ENCODE assay signal across 12 cellular contexts in genomic region chr21:41671212-41671762, GRCh38.
DNase-seq lines count a peak whose midpoint lies in the region; TF ChIP-seq lines count a peak whose summit lies in the region.
"Had no signal": no experiment of that assay in that cellular context is flagged by ENCODE, and none has a peak within 500 bp of the region (broad histone marks: within the 10 kb centered on the region; RNA-seq: fewer than 3 reads in every experiment).

No MANE protein-coding gene starts in this region.

- H4K20me1 ChIP-seq in BLaER1 treated with 17β-estradiol and CSF1 and Interleukin-3, amounts not matched to agents 10 nM and 100 nM: no peaks in the 10 kb centered on the region; a peak in 1 of 22 replicates
- H4K20me1 ChIP-seq in Loucy (ENCODE audit: insufficient read depth, low read length, poor library complexity, severe bottlenecking) (no peaks in the 10 kb centered on the region), osteoblast (ENCODE audit: insufficient read depth, low read length) (no peaks in the 10 kb centered on the region)

- H3F3A ChIP-seq in Loucy (ENCODE audit: low read depth): no peaks in the 10 kb centered on the region

- TF ChIP-seq CTCF in Loucy (conservative IDR thresholded peaks at IDR 0.05; ENCODE audit: low read length) (no peak), osteoblast (IDR thresholded peaks at IDR 0.05; ENCODE audit: extremely low read depth, low read depth, low read length) (no peak)

- CTCF ChIA-PET in HEK293T (lab: Yijun Ruan, JAX): interaction anchor here (0.8 kb wide), 1 partner anchor 54 kb away, joined by 5 read pairs; no protein-coding TSS in a partner anchor
- CTCF ChIA-PET in activated CD4-positive, alpha-beta T cell treated with anti-CD3 and anti-CD28 coated beads, Interleukin-2, amount 10 ng/mL, durations not matched to agents 7 days and 5 days (lab: Charles Lee): no interaction called here

- POLR2A ChIA-PET in HEK293T (lab: Yijun Ruan, JAX): no interaction called here
- POLR2A ChIA-PET in activated CD4-positive, alpha-beta T cell treated with anti-CD3 and anti-CD28 coated beads, Interleukin-2, amount 10 ng/mL, durations not matched to agents 7 days and 5 days (lab: Charles Lee): no interaction called here

- peaks cover 30% of the 10 kb centered on the region for H3K4me1 Mint-ChIP-seq in dendritic cell treated with granulocyte-macrophage colony-stimulating factor and Interleukin-4, amounts not matched to agents 40 ng/mL and 50 ng/mL, for 4 days (ENCODE audit: low read depth)
- peaks cover 16% of the 10 kb centered on the region for H3K4me1 Mint-ChIP-seq in activated CD4-positive, alpha-beta T cell treated with anti-CD3 and anti-CD28 coated beads, Interleukin-2, amount 10 ng/mL, durations not matched to agents 7 days and 5 days

- no peaks in the 10 kb centered on the region for H3K9me3 ChIP-seq in BLaER1 treated with 17β-estradiol and CSF1 and Interleukin-3, amounts not matched to agents 10 nM and 100 nM (replicated peaks in 1 of 11)
- H3K9me3 ChIP-seq in Loucy (ENCODE audit: insufficient read depth, low read depth, low read length) (no peaks in the 10 kb centered on the region), osteoblast (ENCODE audit: low read depth, low read length) (no peaks in the 10 kb centered on the region)
- H3K9me3 ChIP-seq: Caco-2 had no signal

- no peak overlapping the region for H3K4me3 ChIP-seq in BLaER1 treated with 17β-estradiol and CSF1 and Interleukin-3, amounts not matched to agents 10 nM and 100 nM
- H3K4me3 ChIP-seq in Loucy (ENCODE audit: low read length, poor library complexity, severe bottlenecking): no peak overlapping the region
- H3K4me3 ChIP-seq in osteoblast (ENCODE audit: insufficient read depth, low read length): no peak overlapping the region

- H3K36me3 ChIP-seq in BLaER1 treated with 17β-estradiol and CSF1 and Interleukin-3, amounts not matched to agents 10 nM and 100 nM: no peaks in the 10 kb centered on the region
- no peaks in the 10 kb centered on the region for H3K36me3 ChIP-seq in Loucy (ENCODE audit: insufficient read depth, low read length)
- no peaks in the 10 kb centered on the region for H3K36me3 ChIP-seq in osteoblast (ENCODE audit: insufficient read depth, low read length)

- H3K36me3 Mint-ChIP-seq in dendritic cell treated with granulocyte-macrophage colony-stimulating factor and Interleukin-4, amounts not matched to agents 40 ng/mL and 50 ng/mL, for 4 days (ENCODE audit: low read depth): no peaks in the 10 kb centered on the region
- no peaks in the 10 kb centered on the region for H3K36me3 Mint-ChIP-seq in activated CD4-positive, alpha-beta T cell treated with anti-CD3 and anti-CD28 coated beads, Interleukin-2, amount 10 ng/mL, durations not matched to agents 7 days and 5 days (ENCODE audit: low read depth)
- H3K36me3 Mint-ChIP-seq: CD4-positive, CD25-positive, alpha-beta regulatory T cell had no signal

- H3K4me2 ChIP-seq in BLaER1 treated with 17β-estradiol and CSF1 and Interleukin-3, amounts not matched to agents 10 nM and 100 nM: peak overlapping the region; percentile 25 to 75 (median 58); a peak in 18 of 22 replicates
- H3K4me2 ChIP-seq in Loucy (ENCODE audit: low read depth, low read length, poor library complexity, severe bottlenecking) (peak overlapping the region; percentile 12), osteoblast (ENCODE audit: insufficient read depth, low read length) (no peak overlapping the region)

- peak overlapping the region; percentile 13 for H3K27ac Mint-ChIP-seq in dendritic cell treated with granulocyte-macrophage colony-stimulating factor and Interleukin-4, amounts not matched to agents 40 ng/mL and 50 ng/mL, for 4 days
- H3K27ac Mint-ChIP-seq in activated CD4-positive, alpha-beta T cell treated with anti-CD3 and anti-CD28 coated beads, Interleukin-2, amount 10 ng/mL, durations not matched to agents 7 days and 5 days: no peak overlapping the region
- H3K27ac Mint-ChIP-seq: CD4-positive, CD25-positive, alpha-beta regulatory T cell had no signal

- intact Hi-C loops in dendritic cell treated with granulocyte-macrophage colony-stimulating factor and Interleukin-4, amounts not matched to agents 40 ng/mL and 50 ng/mL, for 4 days (cut with micrococcal nuclease): no loop called here

- 0 out of 22 replicates have a peak, but pooled peaks cover 0 to 7% (median 0%) of the 10 kb centered on the region in 11 experiments for H3K27me3 ChIP-seq in BLaER1 treated with 17β-estradiol and CSF1 and Interleukin-3, amounts not matched to agents 10 nM and 100 nM
- no peaks in the 10 kb centered on the region for H3K27me3 ChIP-seq in Loucy (ENCODE audit: insufficient read depth, low read length, poor library complexity, severe bottlenecking)
- H3K27me3 ChIP-seq in osteoblast (ENCODE audit: insufficient read depth, low read length): no peaks in the 10 kb centered on the region

- no peaks in the 10 kb centered on the region for H3K9me3 Mint-ChIP-seq in dendritic cell treated with granulocyte-macrophage colony-stimulating factor and Interleukin-4, amounts not matched to agents 40 ng/mL and 50 ng/mL, for 4 days
- H3K9me3 Mint-ChIP-seq in activated CD4-positive, alpha-beta T cell treated with anti-CD3 and anti-CD28 coated beads, Interleukin-2, amount 10 ng/mL, durations not matched to agents 7 days and 5 days: no peaks in the 10 kb centered on the region
- H3K9me3 Mint-ChIP-seq: CD4-positive, CD25-positive, alpha-beta regulatory T cell; H9 had no signal

- no peak overlapping the region for H2AFZ ChIP-seq in Loucy (ENCODE audit: low read length)
- no peak overlapping the region for H2AFZ ChIP-seq in osteoblast (ENCODE audit: low read length)

- peaks cover 18 to 49% (median 37%) of the 10 kb centered on the region in 10 experiments for H3K4me1 ChIP-seq in BLaER1 treated with 17β-estradiol and CSF1 and Interleukin-3, amounts not matched to agents 10 nM and 100 nM
- H3K4me1 ChIP-seq in Loucy (ENCODE audit: insufficient read depth, low read length, poor library complexity, severe bottlenecking) (peaks cover 14% of the 10 kb centered on the region), osteoblast (ENCODE audit: insufficient read depth, low read length) (no peaks in the 10 kb centered on the region)
- H3K4me1 ChIP-seq: Caco-2 had no signal

- no peaks in the 10 kb centered on the region for H3K9me2 ChIP-seq in Loucy (replicated peaks; ENCODE audit: low read depth, low read length)

- peaks cover 9% of the 10 kb centered on the region for H3K27me3 Mint-ChIP-seq in dendritic cell treated with granulocyte-macrophage colony-stimulating factor and Interleukin-4, amounts not matched to agents 40 ng/mL and 50 ng/mL, for 4 days
- H3K27me3 Mint-ChIP-seq in activated CD4-positive, alpha-beta T cell treated with anti-CD3 and anti-CD28 coated beads, Interleukin-2, amount 10 ng/mL, durations not matched to agents 7 days and 5 days: peaks cover 3% of the 10 kb centered on the region

- peak; percentile 65 for DNase-seq in osteoblast (ENCODE audit: insufficient read length, low spot score, missing footprints)
- DNase-seq in HEK293T (ENCODE audit: extremely low spot score): no peak
- no peak for DNase-seq in NCI-H1048 (lab: John Stamatoyannopoulos, UW)
- no peak for DNase-seq in activated CD4-positive, alpha-beta T cell treated with anti-CD3 and anti-CD28 coated beads, Interleukin-2, amount 10 ng/mL, durations not matched to agents 7 days and 5 days
- DNase-seq: Caco-2, H9, Kasumi-1, NCI-H1694 treated with DMSO at 0.1 percent for 48 hours had no signal

- H3K4me3 Mint-ChIP-seq in dendritic cell treated with granulocyte-macrophage colony-stimulating factor and Interleukin-4, amounts not matched to agents 40 ng/mL and 50 ng/mL, for 4 days: no peak overlapping the region
- H3K4me3 Mint-ChIP-seq in activated CD4-positive, alpha-beta T cell treated with anti-CD3 and anti-CD28 coated beads, Interleukin-2, amount 10 ng/mL, durations not matched to agents 7 days and 5 days: no peak overlapping the region
- H3K4me3 Mint-ChIP-seq: H9 had no signal

- H3K79me2 ChIP-seq in Loucy (ENCODE audit: insufficient read depth, low read length) (no peaks in the 10 kb centered on the region), osteoblast (ENCODE audit: insufficient read depth, low read length) (no peaks in the 10 kb centered on the region)

- no peak overlapping the region for H3K9ac ChIP-seq in BLaER1 treated with 17β-estradiol and CSF1 and Interleukin-3, amounts not matched to agents 10 nM and 100 nM
- no peak overlapping the region for H3K9ac ChIP-seq in Loucy (ENCODE audit: low read depth, low read length, poor library complexity, severe bottlenecking)

- no peak overlapping the region for H3K27ac ChIP-seq in BLaER1 treated with 17β-estradiol and CSF1 and Interleukin-3, amounts not matched to agents 10 nM and 100 nM
- H3K27ac ChIP-seq in osteoblast (ENCODE audit: low read depth, low read length): no peak overlapping the region

TF ChIP-seq in HEK293T, 16 proteins besides CTCF, POLR2A, EP300 and RAD21:
- TF ChIP-seq NFRKB (IDR thresholded peaks at IDR 0.05) (no peak), SP1 (IDR thresholded peaks at IDR 0.05) (no peak), LEF1 (IDR thresholded peaks at IDR 0.05; ENCODE audit: borderline replicate concordance) (no peak), BHLHE40 (IDR thresholded peaks at IDR 0.05; ENCODE audit: borderline replicate concordance) (no peak), ARNT (IDR thresholded peaks at IDR 0.05) (no peak), FOXM1 (IDR thresholded peaks at IDR 0.05; ENCODE audit: borderline replicate concordance) (no peak), ZNF384 (IDR thresholded peaks at IDR 0.05) (no peak), TARDBP (IDR thresholded peaks at IDR 0.05) (no peak), HDGF (IDR thresholded peaks at IDR 0.05; ENCODE audit: borderline replicate concordance) (no peak), ELF4 (IDR thresholded peaks at IDR 0.05) (no peak), PKNOX1 (IDR thresholded peaks at IDR 0.05) (no peak), FOXK2 (IDR thresholded peaks at IDR 0.05) (no peak), CTBP1 (IDR thresholded peaks at IDR 0.05; ENCODE audit: borderline replicate concordance) (no peak), SUZ12 (IDR thresholded peaks at IDR 0.05) (no peak), FOXA1 (IDR thresholded peaks at IDR 0.05) (no peak), L3MBTL2 (conservative IDR thresholded peaks at IDR 0.05) (no peak)
